17 cellular contexts compared by ENCODE assay signal in genomic region chr12:94209240-94209639, GRCh38.
DNase-seq lines count a peak whose midpoint lies in the region; ATAC-seq and TF ChIP-seq lines count a peak whose summit lies in the region.
"Had no signal": no experiment of that assay in that cellular context is flagged by ENCODE, and none has a peak within 500 bp of the region (broad histone marks: within the 10 kb centered on the region; RNA-seq: fewer than 3 reads in every experiment).

No MANE protein-coding gene starts in this region.

- CTCF ChIA-PET in activated CD4-positive, alpha-beta T cell treated with anti-CD3 and anti-CD28 coated beads, Interleukin-2, amount 10 ng/mL, durations not matched to agents 7 days and 5 days (lab: Charles Lee) = interaction anchor here (1.0 to 2.5 kb wide), 3 partner anchors 13 to 96 kb away, joined by 3 to 8 read pairs (median 4); no protein-coding TSS in a partner anchor

- H3K36me3 Mint-ChIP-seq in activated CD4-positive, alpha-beta T cell treated with anti-CD3 and anti-CD28 coated beads, Interleukin-2, amount 10 ng/mL, durations not matched to agents 7 days and 5 days (ENCODE audit: low read depth) = peaks cover 36% of the 10 kb centered on the region
- H3K36me3 Mint-ChIP-seq in activated T-helper 2 cell treated with anti-CD3 and anti-CD28 coated beads, Interferon-gamma antibody, Interleukin-2, Interleukin-4, amounts not matched to agents 10 μg/mL and 5 μg/mL and 100 μg/mL, durations not matched to agents 14 hours and 24 hours and 36 hours (ENCODE audit: low read depth) = peaks cover 36% of the 10 kb centered on the region
- H3K36me3 Mint-ChIP-seq in nephron (ENCODE audit: low read depth) = peaks cover 4% of the 10 kb centered on the region

- H3K9ac ChIP-seq in KMS-11 = peak overlapping the region; percentile 87; the same call in 1 of the 2 replicates

- H4K20me1 ChIP-seq in KMS-11 (ENCODE audit: insufficient read depth) = no peaks in the 10 kb centered on the region

- peak overlapping the region; percentile 88 for H3K4me2 ChIP-seq in KMS-11

- H3K4me3 Mint-ChIP-seq in activated CD4-positive, alpha-beta T cell treated with anti-CD3 and anti-CD28 coated beads, Interleukin-2, amount 10 ng/mL, durations not matched to agents 7 days and 5 days = no peak overlapping the region
- no peak overlapping the region for H3K4me3 Mint-ChIP-seq in activated T-helper 2 cell treated with anti-CD3 and anti-CD28 coated beads, Interferon-gamma antibody, Interleukin-2, Interleukin-4, amounts not matched to agents 10 μg/mL and 5 μg/mL and 100 μg/mL, durations not matched to agents 14 hours and 24 hours and 36 hours (ENCODE audit: low read depth)
- H3K4me3 Mint-ChIP-seq in nephron = no peak overlapping the region

- H3K4me3 ChIP-seq in KMS-11 (IDR thresholded peaks at IDR 0.05; ENCODE audit: insufficient read depth, low read depth, low read length) = no peak overlapping the region
- H3K4me3 ChIP-seq: gastroesophageal sphincter had no signal

- peaks cover 50% of the 10 kb centered on the region for H3K4me1 ChIP-seq in KMS-11 (ENCODE audit: low read depth, poor library complexity, severe bottlenecking)

- peak overlapping the region; percentile 98 for H3K27ac ChIP-seq in KMS-11

- no peaks in the 10 kb centered on the region for H3K27me3 ChIP-seq in KMS-11 (ENCODE audit: insufficient read depth, low read depth)
- H3K27me3 ChIP-seq: tibial nerve had no signal

- DNase-seq in activated CD4-positive, alpha-beta T cell treated with anti-CD3 and anti-CD28 coated beads, Interleukin-2, amount 10 ng/mL, durations not matched to agents 7 days and 5 days = no peak
- no peak for DNase-seq in activated CD4-positive, alpha-beta T cell treated with anti-CD3 and anti-CD28 coated beads, Interleukin-2, amount 50 U/mL, for 4 hours
- DNase-seq in activated T-helper 2 cell treated with anti-CD3 and anti-CD28 coated beads, Interferon-gamma antibody, Interleukin-2, Interleukin-4, amounts not matched to agents 10 μg/mL and 5 μg/mL and 100 μg/mL, durations not matched to agents 14 hours and 24 hours and 36 hours (ENCODE audit: low spot score) = no peak
- DNase-seq in left cardiac atrium = no peak
- no peak for DNase-seq in cardiac septum (ENCODE audit: low spot score)
- no peak for DNase-seq in NCI-H510A treated with DMSO at 0.1 percent for 48 hours (lab: John Stamatoyannopoulos, UW)
- DNase-seq: DND-41, IMR-90, NCI-H2029, NCI-H510A, nucleus accumbens, retina, SW 1271 had no signal

- intact Hi-C loops in activated T-helper 2 cell treated with anti-CD3 and anti-CD28 coated beads, Interferon-gamma antibody, Interleukin-2, Interleukin-4, amounts not matched to agents 10 μg/mL and 5 μg/mL and 100 μg/mL, durations not matched to agents 14 hours and 24 hours and 36 hours (cut with micrococcal nuclease) = loop anchor here (5.0 kb wide), 2 partner anchors 33 to 733 kb away; no protein-coding TSS in a partner anchor
- intact Hi-C loops in left cardiac atrium (cut with DNase I) = no loop called here
- intact Hi-C loops in cardiac septum (cut with DNase I) = no loop called here

- H3K27ac Mint-ChIP-seq in activated CD4-positive, alpha-beta T cell treated with anti-CD3 and anti-CD28 coated beads, Interleukin-2, amount 10 ng/mL, durations not matched to agents 7 days and 5 days = peak overlapping the region; percentile 42
- H3K27ac Mint-ChIP-seq in activated T-helper 2 cell treated with anti-CD3 and anti-CD28 coated beads, Interferon-gamma antibody, Interleukin-2, Interleukin-4, amounts not matched to agents 10 μg/mL and 5 μg/mL and 100 μg/mL, durations not matched to agents 14 hours and 24 hours and 36 hours = peak overlapping the region; percentile 46
- H3K27ac Mint-ChIP-seq in nephron = peak overlapping the region; percentile 28 to 82 (median 57)

- H3K9me3 Mint-ChIP-seq in activated CD4-positive, alpha-beta T cell treated with anti-CD3 and anti-CD28 coated beads, Interleukin-2, amount 10 ng/mL, durations not matched to agents 7 days and 5 days = peaks cover 4% of the 10 kb centered on the region
- H3K9me3 Mint-ChIP-seq in activated T-helper 2 cell treated with anti-CD3 and anti-CD28 coated beads, Interferon-gamma antibody, Interleukin-2, Interleukin-4, amounts not matched to agents 10 μg/mL and 5 μg/mL and 100 μg/mL, durations not matched to agents 14 hours and 24 hours and 36 hours = peaks cover 4% of the 10 kb centered on the region
- peaks cover 3% of the 10 kb centered on the region for H3K9me3 Mint-ChIP-seq in nephron

- no peaks in the 10 kb centered on the region for H3K27me3 Mint-ChIP-seq in activated CD4-positive, alpha-beta T cell treated with anti-CD3 and anti-CD28 coated beads, Interleukin-2, amount 10 ng/mL, durations not matched to agents 7 days and 5 days
- no peaks in the 10 kb centered on the region for H3K27me3 Mint-ChIP-seq in activated T-helper 2 cell treated with anti-CD3 and anti-CD28 coated beads, Interferon-gamma antibody, Interleukin-2, Interleukin-4, amounts not matched to agents 10 μg/mL and 5 μg/mL and 100 μg/mL, durations not matched to agents 14 hours and 24 hours and 36 hours (ENCODE audit: low read depth)
- H3K27me3 Mint-ChIP-seq in nephron (ENCODE audit: low read depth) = no peaks in the 10 kb centered on the region

- H3K36me3 ChIP-seq in KMS-11 (ENCODE audit: insufficient read depth) = no peaks in the 10 kb centered on the region
- H3K36me3 ChIP-seq: gastroesophageal sphincter, tibial nerve had no signal

- no peaks in the 10 kb centered on the region for H3K79me2 ChIP-seq in KMS-11 (ENCODE audit: insufficient read depth, low read depth)

- no peak for ATAC-seq in left cardiac atrium

- H2AFZ ChIP-seq in KMS-11 (ENCODE audit: low read depth) = peak overlapping the region; percentile 72; the same call in 1 of the 2 replicates

- POLR2A ChIA-PET in activated CD4-positive, alpha-beta T cell treated with anti-CD3 and anti-CD28 coated beads, Interleukin-2, amount 10 ng/mL, durations not matched to agents 7 days and 5 days (lab: Charles Lee) = no interaction called here

- peaks cover 55% of the 10 kb centered on the region for H3K4me1 Mint-ChIP-seq in activated CD4-positive, alpha-beta T cell treated with anti-CD3 and anti-CD28 coated beads, Interleukin-2, amount 10 ng/mL, durations not matched to agents 7 days and 5 days
- H3K4me1 Mint-ChIP-seq in activated T-helper 2 cell treated with anti-CD3 and anti-CD28 coated beads, Interferon-gamma antibody, Interleukin-2, Interleukin-4, amounts not matched to agents 10 μg/mL and 5 μg/mL and 100 μg/mL, durations not matched to agents 14 hours and 24 hours and 36 hours (ENCODE audit: low read depth) = peaks cover 53% of the 10 kb centered on the region
- H3K4me1 Mint-ChIP-seq in nephron = peaks cover 52% of the 10 kb centered on the region

- TF ChIP-seq CTCF in KMS-11 (conservative IDR thresholded peaks at IDR 0.05; ENCODE audit: low read depth, low read length) (no peak), nephron (IDR thresholded peaks at IDR 0.05; ENCODE audit: unreplicated experiment in 3 of 3) (no peak)
